In the genomic region with DNA sequence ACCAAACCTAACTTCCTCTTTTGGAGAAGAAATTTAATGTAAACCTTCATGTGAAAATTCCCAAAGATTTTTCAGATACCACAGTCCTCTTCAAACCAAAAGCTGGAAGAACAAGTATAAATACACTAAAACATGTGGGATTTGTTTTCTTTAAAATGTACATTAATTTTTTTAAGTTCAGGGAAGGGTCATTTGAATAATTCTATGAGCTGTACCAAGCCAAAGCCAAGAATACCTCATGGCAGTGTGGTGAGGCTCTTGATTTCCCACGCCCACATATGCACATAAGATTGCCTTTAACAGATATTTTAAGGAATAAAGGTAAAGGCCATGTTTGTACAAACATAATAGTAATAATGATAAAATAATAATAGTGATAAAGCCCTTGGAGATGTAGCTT, we compare ENCODE assay signal across 29 cellular contexts.
"Had no signal": no experiment of that assay in that cellular context is flagged by ENCODE, and none has a peak within 500 bp of the region (broad histone marks: within the 10 kb centered on the region; RNA-seq: fewer than 3 reads in every experiment).

No MANE protein-coding gene starts in this region.

- H3K9ac ChIP-seq: SK-N-SH had no signal

- H3K4me2 ChIP-seq: SK-N-SH had no signal

- DNase-seq: activated CD4-positive, alpha-beta T cell treated with anti-CD3 and anti-CD28 coated beads for 4 hours; activated CD4-positive, alpha-beta T cell treated with anti-CD3 and anti-CD28 coated beads, Interleukin-2, amount 50 U/mL, for 4 hours; activated CD8-positive, alpha-beta memory T cell treated with anti-CD3 and anti-CD28 coated beads, Interleukin-2, amount 50 U/mL, for 48 hours; activated CD8-positive, alpha-beta T cell treated with anti-CD3 and anti-CD28 coated beads, Interleukin-2, amount 10 ng/mL, durations not matched to agents 7 days and 5 days; activated naive CD4-positive, alpha-beta T cell treated with anti-CD3 and anti-CD28 coated beads, Interleukin-2, amount 50 U/mL, for 16 hours; activated naive CD8-positive, alpha-beta T cell treated with anti-CD3 and anti-CD28 coated beads, Interleukin-2, amount 10 ng/mL, durations not matched to agents 7 days and 5 days; activated T-cell treated with anti-CD3 and anti-CD28 coated beads, Interleukin-2, amount 50 U/mL, for 1 hour; aorta; body of pancreas; Kasumi-1; KBM-7; NCI-H1092; NCI-H1417 treated with DMSO at 0.1 percent for 48 hours; NCI-H1694; NCI-H2029; NCI-H2107; NCI-H2171 treated with DMSO at 0.1 percent for 48 hours; NCI-H226; NCI-H526; NCI-H774; NK-92 treated with Interleukin-12 subunit alpha and Interleukin-12 subunit beta, amount 100 ng/mL, for 24 hours; OCI-M1; Peyer's patch; Right ventricle myocardium superior; SJCRH30; SK-N-SH; T-helper 1 cell; WERI-Rb-1 had no signal

- H3K9me2 ChIP-seq: SK-N-SH had no signal

- H3K27ac ChIP-seq: body of pancreas, Peyer's patch, RWPE1, SJCRH30, WERI-Rb-1 had no signal

- H3K27me3 ChIP-seq: body of pancreas, Peyer's patch, SJCRH30 had no signal

- H3K4me1 ChIP-seq: body of pancreas, Peyer's patch, SJCRH30 had no signal

- H3K4me3 ChIP-seq: body of pancreas, Peyer's patch, SJCRH30 had no signal

- H3K36me3 ChIP-seq: Peyer's patch, SJCRH30, WERI-Rb-1 had no signal

- H3K9me3 ChIP-seq: body of pancreas, Peyer's patch, SJCRH30, SK-N-SH had no signal
